ENCODE assay signal across 7 cellular contexts in the genomic region with DNA sequence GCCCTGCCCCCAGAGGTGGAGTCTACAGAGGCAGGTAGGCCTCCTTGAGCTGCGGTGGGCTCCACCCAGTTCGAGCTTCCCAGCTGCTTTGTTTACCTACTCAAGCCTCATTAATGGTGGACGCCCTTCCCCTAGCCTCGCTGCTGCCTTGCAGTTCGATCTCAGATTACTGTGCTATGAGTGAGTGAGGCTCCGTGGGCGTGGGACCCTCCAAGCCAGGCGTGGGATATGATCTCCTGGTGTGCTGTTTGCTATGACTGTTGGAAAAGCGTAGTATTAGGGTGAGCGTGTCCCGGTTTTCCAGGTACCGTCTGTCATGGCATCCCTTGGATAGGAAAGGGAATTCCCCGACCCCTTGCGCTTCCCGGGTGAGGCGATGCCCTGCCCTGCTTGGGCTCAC. TPM values are rescaled to one million over a fixed set of nuclear protein-coding genes. Genes with fewer than 3 reads are reported as not detected.
"Had no signal": no experiment of that assay in that cellular context is flagged by ENCODE, and none has a peak within 500 bp of the region (broad histone marks: within the 10 kb centered on the region; RNA-seq: fewer than 3 reads in every experiment).

No MANE protein-coding gene starts in this region.

RNA-seq across cellular contexts. Expression of a gene that starts 42.0 kb away (rescaled TPM):
- total RNA-seq: NCI-H460, OCI-LY7, PC-3, Peyer's patch, Right ventricle myocardium superior, SJCRH30, SK-MEL-5 had no signal

RNA-seq across cellular contexts. Expression of a gene that starts 47.0 kb away (rescaled TPM):
- total RNA-seq: NCI-H460, OCI-LY7, PC-3, Peyer's patch, Right ventricle myocardium superior, SJCRH30, SK-MEL-5 had no signal
